In the genomic region with DNA sequence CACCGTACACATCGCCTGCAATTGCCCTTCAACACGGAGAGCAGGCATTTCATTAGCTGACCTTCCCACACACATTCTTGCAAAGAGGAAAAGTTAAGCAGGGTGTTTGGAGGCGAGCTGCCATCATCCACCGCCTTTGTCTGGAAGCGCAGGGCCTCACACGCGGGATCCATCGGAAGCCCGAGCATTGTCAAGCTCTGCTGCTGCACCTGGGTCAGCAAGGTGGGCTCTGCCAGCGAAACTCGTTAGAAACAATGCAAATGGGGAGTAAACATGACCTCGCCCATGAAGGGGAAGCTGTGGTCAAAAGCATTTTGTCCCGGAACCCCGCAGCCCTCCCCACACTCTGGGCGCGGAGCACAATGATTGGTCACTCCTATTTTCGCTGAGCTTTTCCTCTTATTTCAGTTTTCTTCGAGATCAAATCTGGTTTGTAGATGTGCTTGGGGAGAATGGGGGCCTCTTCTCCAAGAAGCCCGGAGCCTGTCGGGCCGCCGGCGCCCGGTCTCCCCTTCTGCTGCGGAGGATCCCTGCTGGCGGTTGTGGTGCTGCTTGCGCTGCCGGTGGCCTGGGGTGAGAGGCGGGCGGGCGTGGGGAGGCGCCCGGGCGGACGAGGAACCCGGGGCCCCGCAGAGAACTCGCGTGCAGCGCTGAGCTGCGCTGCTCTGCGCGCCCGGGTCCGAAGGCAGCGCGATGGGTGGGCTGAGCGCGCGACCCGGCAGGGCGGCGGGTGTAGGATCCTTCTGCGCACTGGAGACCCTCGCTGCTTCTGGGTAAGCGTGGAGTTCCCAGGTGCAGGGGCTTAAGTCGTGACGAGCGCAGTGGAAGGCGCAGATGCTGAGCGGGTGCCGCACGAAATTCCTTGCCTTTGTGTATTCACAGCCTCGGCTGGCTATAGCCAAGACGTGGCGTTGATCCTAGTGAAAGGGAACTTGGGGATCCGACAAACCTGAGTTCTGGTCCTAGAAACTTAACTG, we compare ENCODE assay signal across 1 cellular context.
TF ChIP-seq lines count a peak whose summit lies in the region.

A gene (plus strand): TSS at position 342 of the 977 bp plus-strand sequence. CDS start 111 bp downstream, at position 453.

TF ChIP-seq in A549, 52 proteins besides CTCF, POLR2A, EP300 and RAD21 (continued from another document):
- TF ChIP-seq ZSCAN20 (CRISPR knock-in tag; IDR thresholded peaks at IDR 0.05): no peak
- TF ChIP-seq SREBF2 (IDR thresholded peaks at IDR 0.05): no peak
- TF ChIP-seq CHD2 (IDR thresholded peaks at IDR 0.05; ENCODE audit: low read length, partially characterized antibody): no peak
- no peak for TF ChIP-seq JUN (IDR thresholded peaks at IDR 0.05)
- TF ChIP-seq BHLHE40 (IDR thresholded peaks at IDR 0.05; ENCODE audit: low read depth, low read length): no peak
